Comparison of ENCODE assay signal across 8 cellular contexts in the genomic region with DNA sequence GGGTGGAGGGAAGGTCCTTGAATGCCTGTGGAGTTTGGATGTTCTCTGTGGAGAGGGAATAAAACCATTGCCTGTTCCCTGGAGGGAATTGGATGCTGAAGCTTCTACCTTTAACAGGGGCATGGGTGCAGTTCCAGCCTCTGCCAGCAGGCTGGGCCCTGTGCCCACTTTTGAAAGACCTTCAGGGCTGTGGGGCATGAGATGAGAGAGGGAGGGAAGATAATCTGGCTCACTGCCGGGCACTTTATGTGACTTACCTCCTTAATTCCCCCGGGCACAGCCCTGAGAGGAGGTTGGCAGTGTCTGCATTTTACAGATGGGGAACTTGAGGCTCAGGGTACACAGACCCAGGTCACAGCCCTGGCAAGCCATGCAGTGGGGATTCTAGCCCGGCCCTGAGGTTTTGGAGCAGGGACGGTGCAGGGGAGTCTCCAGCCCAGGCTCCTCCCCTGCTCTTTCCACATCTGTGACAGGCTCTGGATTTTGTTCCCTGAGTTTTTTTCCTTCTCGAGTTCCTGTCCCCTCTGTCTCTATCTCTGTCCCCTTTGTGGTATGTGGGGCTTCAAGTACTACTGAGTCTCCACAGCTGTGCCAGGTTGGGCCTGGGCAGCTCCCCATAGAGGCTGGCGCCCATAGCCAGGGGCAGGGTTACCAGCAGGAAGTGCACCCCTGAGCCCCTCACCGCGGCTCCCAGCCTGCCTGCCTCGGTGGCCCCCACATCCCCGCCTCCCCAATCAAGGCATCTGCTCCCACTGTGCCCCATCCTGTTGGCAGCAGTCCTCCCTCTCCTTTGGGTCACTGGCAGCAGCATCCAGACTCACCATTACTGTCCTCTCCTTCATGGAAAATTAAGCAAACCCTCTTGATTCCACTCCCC. TPM values are rescaled to one million over a fixed set of nuclear protein-coding genes. Genes with fewer than 3 reads are reported as not detected.
DNase-seq lines count a peak whose midpoint lies in the region; ATAC-seq, FAIRE-seq and TF ChIP-seq lines count a peak whose summit lies in the region.

No MANE protein-coding gene starts in this region.

- TF ChIP-seq EP300 in neural cell (conservative IDR thresholded peaks at IDR 0.05; ENCODE audit: poor library complexity, severe bottlenecking) = no peak

- no peak overlapping the region for H3K4me3 ChIP-seq in AG04449 (ENCODE audit: low read depth, low read length)
- peak overlapping the region; percentile 17; the same call in 1 of the 2 replicates for H3K4me3 ChIP-seq in Karpas-422 (ENCODE audit: low read length)
- H3K4me3 ChIP-seq in neural cell (ENCODE audit: low read length) = no peak overlapping the region

- H3K9me3 ChIP-seq in Karpas-422 (ENCODE audit: low read length) (no peaks in the 10 kb centered on the region), neural cell (ENCODE audit: low read length) (no peaks in the 10 kb centered on the region)

- H3K9ac ChIP-seq in Karpas-422 (ENCODE audit: low read length) = peak overlapping the region; percentile 25
- H3K9ac ChIP-seq in neural cell (ENCODE audit: low read length) = no peak overlapping the region

- H3K36me3 ChIP-seq in Karpas-422 (ENCODE audit: insufficient read depth, low read length) = no peaks in the 10 kb centered on the region
- H3K36me3 ChIP-seq in neural cell (ENCODE audit: insufficient read depth, low read length) = no peaks in the 10 kb centered on the region

- H3K9me2 ChIP-seq in Karpas-422 (replicated peaks; ENCODE audit: insufficient read depth, low read length) (no peaks in the 10 kb centered on the region), neural cell (ENCODE audit: insufficient read depth, low read length) (no peaks in the 10 kb centered on the region)

- H3K27ac ChIP-seq in Karpas-422 (ENCODE audit: low read length) (no peak overlapping the region), neural cell (ENCODE audit: low read length) (no peak overlapping the region)

- H3K79me2 ChIP-seq in Karpas-422 (ENCODE audit: low read length) = no peaks in the 10 kb centered on the region
- H3K79me2 ChIP-seq in neural cell (replicated peaks; ENCODE audit: insufficient read depth, low read length) = no peaks in the 10 kb centered on the region

- H2AFZ ChIP-seq in Karpas-422 (ENCODE audit: low read length) (no peak overlapping the region), neural cell (ENCODE audit: low read depth, low read length) (no peak overlapping the region)

- H3F3A ChIP-seq in neural cell (ENCODE audit: insufficient read depth, low read length, poor library complexity, severe bottlenecking) = no peaks in the 10 kb centered on the region

- POLR2A ChIA-PET in AG04449 (lab: Yijun Ruan, JAX) = interaction anchor here (0.7 to 1.2 kb wide), 3 partner anchors 28 to 127 kb away, joined by 3 to 4 read pairs (median 3); partner anchors contain the start of gene PPP1R8

- H3K4me1 Mint-ChIP-seq in stimulated activated naive CD8-positive, alpha-beta T cell treated with anti-CD3 and anti-CD28 coated beads, Interleukin-15, amount 100 ng/mL, for 72 hours = peaks cover 19% of the 10 kb centered on the region

- peak overlapping the region; percentile 18 for H3K4me2 ChIP-seq in Karpas-422 (ENCODE audit: low read depth, low read length, poor library complexity, severe bottlenecking)
- H3K4me2 ChIP-seq in neural cell (ENCODE audit: low read length) = no peak overlapping the region

- no peaks in the 10 kb centered on the region for H4K20me1 ChIP-seq in Karpas-422 (ENCODE audit: insufficient read depth, low read depth, low read length)
- no peaks in the 10 kb centered on the region for H4K20me1 ChIP-seq in neural cell (ENCODE audit: insufficient read depth)

- H3K27me3 ChIP-seq in Karpas-422 (ENCODE audit: low read length) (no peaks in the 10 kb centered on the region), neural cell (ENCODE audit: insufficient read depth, low read depth, low read length) (no peaks in the 10 kb centered on the region)

- H3K4me3 Mint-ChIP-seq in stimulated activated naive CD8-positive, alpha-beta T cell treated with anti-CD3 and anti-CD28 coated beads, Interleukin-15, amount 100 ng/mL, for 72 hours = no peak overlapping the region

- peak; percentile 67 for TF ChIP-seq RAD21 in neural cell (conservative IDR thresholded peaks at IDR 0.05)

- TF ChIP-seq CTCF in AG04449 (IDR thresholded peaks at IDR 0.05; ENCODE audit: insufficient read depth, low read length, missing control alignments) (peak; percentile 92), neural cell (IDR thresholded peaks at IDR 0.05; ENCODE audit: poor library complexity, severe bottlenecking) (peak; percentile 64)

- peak overlapping the region in 1 of 2 donors; percentile 65 for H3K27ac Mint-ChIP-seq in stimulated activated naive CD8-positive, alpha-beta T cell treated with anti-CD3 and anti-CD28 coated beads, Interleukin-15, amount 100 ng/mL, for 72 hours

- peaks cover 17% of the 10 kb centered on the region for H3K4me1 ChIP-seq in Karpas-422 (ENCODE audit: low read length)

- FAIRE-seq in RCC 7860 (lab: Jason Lieb, UNC) = no peak

- H3K9me3 Mint-ChIP-seq in stimulated activated naive CD8-positive, alpha-beta T cell treated with anti-CD3 and anti-CD28 coated beads, Interleukin-15, amount 100 ng/mL, for 72 hours = no peaks in the 10 kb centered on the region

- no peaks in the 10 kb centered on the region for H3K27me3 Mint-ChIP-seq in stimulated activated naive CD8-positive, alpha-beta T cell treated with anti-CD3 and anti-CD28 coated beads, Interleukin-15, amount 100 ng/mL, for 72 hours

- peak; percentile 70 for ATAC-seq in GM19023 (IDR thresholded peaks at IDR 0.05; ENCODE audit: unreplicated experiment)
- ATAC-seq in stimulated activated naive CD8-positive, alpha-beta T cell treated with anti-CD3 and anti-CD28 coated beads, Interleukin-15, amount 100 ng/mL, for 72 hours = peak; percentile 97

- CTCF ChIA-PET in AG04449 (lab: Yijun Ruan, JAX) = interaction anchor here (0.6 to 4.1 kb wide), 21 partner anchors 10 to 351 kb away, joined by 3 to 110 read pairs (median 5); partner anchors contain the start of gene EYA3

- DNase-seq in AG04449 (ENCODE audit: low read depth, low spot score) (peak; percentile 17), Karpas-422 (peak; percentile 94), RCC 7860 (ENCODE audit: low spot score) (peak; percentile 53), activated T-helper 1 cell treated with Interleukin-2 at 50 U/mL for 16 hours (ENCODE audit: low read depth) (peak; percentile 67), fibroblast of peridontal ligament (ENCODE audit: extremely low read depth) (peak; percentile 85)
- peak; percentile 78 to 81 for DNase-seq in stimulated activated naive CD8-positive, alpha-beta T cell treated with anti-CD3 and anti-CD28 coated beads, Interleukin-15, amount 100 ng/mL, for 72 hours

TF ChIP-seq in neural cell, 6 proteins besides CTCF, POLR2A, EP300 and RAD21:
- TF ChIP-seq EZH2 (IDR thresholded peaks at IDR 0.05; ENCODE audit: borderline replicate concordance, insufficient read depth, low read length, poor library complexity, severe bottlenecking) (no peak), TAF1 (IDR thresholded peaks at IDR 0.05; ENCODE audit: low read depth) (no peak), SMC3 (conservative IDR thresholded peaks at IDR 0.05; ENCODE audit: poor library complexity) (peak; percentile 54)

RNA-seq across cellular contexts. Expression of gene THEMIS2, which starts 14.0 kb away (rescaled TPM):
- total RNA-seq in Karpas-422 (2014; rRNA removed; shearing (Covaris generic); ENCODE audit: low replicate concordance) = 8.7 and 9.2 TPM in 2 replicates
- 0.26 TPM in 1 of 2 replicates, not detected in the other for polyA plus RNA-seq in neural cell
- polyA minus RNA-seq in neural cell = 0.58 TPM in 1 of 2 replicates, not detected in the other

RNA-seq across cellular contexts. Expression of gene PPP1R8, which starts 27.7 kb away (rescaled TPM):
- 38.3 and 48.1 TPM in 2 replicates for total RNA-seq in Karpas-422 (2014; rRNA removed; shearing (Covaris generic); ENCODE audit: low replicate concordance)
- polyA plus RNA-seq in neural cell = 90.1 and 106 TPM in 2 replicates
- polyA minus RNA-seq in neural cell = 63.2 and 63.5 TPM in 2 replicates

RNA-seq across cellular contexts. Expression of gene RPA2, which starts 56.1 kb away (rescaled TPM):
- 67.0 and 72.5 TPM in 2 replicates for total RNA-seq in Karpas-422 (2014; rRNA removed; shearing (Covaris generic); ENCODE audit: low replicate concordance)
- polyA plus RNA-seq in neural cell = 66.9 and 68.2 TPM in 2 replicates
- 42.9 and 44.6 TPM in 2 replicates for polyA minus RNA-seq in neural cell

Comparison
In these comparisons a context has a peak if more than half of its experiments do, and no peak if none do; other contexts are left out.
1. DNase-seq: peak in every context shown above with its lines; median percentile 94 in Karpas-422; 85 in fibroblast of peridontal ligament; 80 in stimulated activated naive CD8-positive, alpha-beta T cell treated with anti-CD3 and anti-CD28 coated beads, Interleukin-15, amount 100 ng/mL, for 72 hours; 67 in activated T-helper 1 cell treated with Interleukin-2 at 50 U/mL for 16 hours; 53 in RCC 7860; 17 in AG04449.